Comparison of ENCODE assay signal across 16 cellular contexts in the genomic region with DNA sequence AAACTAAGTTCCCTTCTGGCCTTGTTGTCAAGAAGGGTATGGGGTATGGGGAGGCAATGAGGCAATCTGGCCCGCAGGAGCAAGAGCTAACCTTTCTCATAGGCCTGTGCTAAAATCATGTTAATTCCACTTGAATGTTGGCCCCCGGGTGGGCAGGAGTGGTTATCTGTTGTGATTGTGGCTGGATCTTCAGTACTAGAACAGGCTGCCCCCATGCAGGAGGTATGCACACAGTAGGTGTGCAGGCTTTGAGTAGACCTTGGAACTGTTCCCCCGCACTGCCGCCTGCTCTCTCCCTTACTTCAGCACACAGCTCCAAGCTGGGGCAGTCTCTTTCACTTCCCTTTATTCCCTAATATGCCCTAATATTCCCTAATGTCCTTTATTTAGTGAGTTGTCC. TPM values are rescaled to one million over a fixed set of nuclear protein-coding genes. Genes with fewer than 3 reads are reported as not detected.
DNase-seq lines count a peak whose midpoint lies in the region; ATAC-seq, FAIRE-seq and TF ChIP-seq lines count a peak whose summit lies in the region.
"Had no signal": no experiment of that assay in that cellular context is flagged by ENCODE, and none has a peak within 500 bp of the region (broad histone marks: within the 10 kb centered on the region; RNA-seq: fewer than 3 reads in every experiment).

No MANE protein-coding gene starts in this region.

- H3K36me3 ChIP-seq in RWPE2 (ENCODE audit: low read depth) (peaks cover 61% of the 10 kb centered on the region), iPS DF 6.9 (ENCODE audit: control insufficient read depth, insufficient read depth, low read length) (no peaks in the 10 kb centered on the region)
- H3K36me3 ChIP-seq in CD4-positive, alpha-beta memory T cell (ENCODE audit: insufficient read depth, low read length), result no peaks in the 10 kb centered on the region

- H3K9me3 Mint-ChIP-seq in osteocyte (ENCODE audit: unreplicated experiment), result no peaks in the 10 kb centered on the region
- no peaks in the 10 kb centered on the region for H3K9me3 Mint-ChIP-seq in natural killer cell
- no peaks in the 10 kb centered on the region for H3K9me3 Mint-ChIP-seq in CD4-positive, alpha-beta memory T cell

- WGBS in A549 (ENCODE audit: missing lambda C conversion rate), result 83% methylated on average over 4 of the region's 4 CpGs
- no CpG with 5 or more reads among the region's 4 CpGs for WGBS in iPS DF 6.9 (ENCODE audit: insufficient coverage, insufficient read length)

- DNase-seq in A549 (ENCODE audit: low read depth in 1 of 2, low spot score in 1 of 2) (no peak), RWPE2 (ENCODE audit: low spot score) (no peak), iPS DF 6.9 (ENCODE audit: low read depth, low spot score) (no peak), osteocyte (ENCODE audit: extremely low spot score, unreplicated experiment) (no peak), natural killer cell (no peak), hypothalamus (lab: John Stamatoyannopoulos, UW) (no peak)
- DNase-seq in CD4-positive, alpha-beta memory T cell, result no peak
- DNase-seq: activated gamma-delta T cell; effector CD4-positive, alpha-beta T cell; NCI-H1048; right cardiac atrium; stimulated activated CD4-positive, alpha-beta T cell treated with anti-CD3 and anti-CD28 coated beads, Interleukin-4, amount 100 ng/mL, for 24 hours had no signal

- TF ChIP-seq POLR2A in A549 (IDR thresholded peaks at IDR 0.05; ENCODE audit: low read length), result no peak

- no peak for TF ChIP-seq CTCF in A549 (IDR thresholded peaks at IDR 0.05)
- TF ChIP-seq CTCF in RWPE2 (IDR thresholded peaks at IDR 0.05; ENCODE audit: poor library complexity, severe bottlenecking), result no peak
- no peak for TF ChIP-seq CTCF in osteocyte (IDR thresholded peaks at IDR 0.05)
- TF ChIP-seq CTCF in natural killer cell (IDR thresholded peaks at IDR 0.05), result no peak

- H3K4me3 Mint-ChIP-seq in osteocyte (ENCODE audit: unreplicated experiment) (no peak overlapping the region), natural killer cell (no peak overlapping the region)
- no peak overlapping the region for H3K4me3 Mint-ChIP-seq in CD4-positive, alpha-beta memory T cell

- no peaks in the 10 kb centered on the region for H3K27me3 Mint-ChIP-seq in osteocyte (ENCODE audit: unreplicated experiment)
- H3K27me3 Mint-ChIP-seq in natural killer cell (ENCODE audit: low read depth in 2 of 2), result no peaks in the 10 kb centered on the region
- H3K27me3 Mint-ChIP-seq in CD4-positive, alpha-beta memory T cell, result no peaks in the 10 kb centered on the region

- H3K4me1 ChIP-seq in A549, result peaks cover 56% of the 10 kb centered on the region
- peaks cover 67% of the 10 kb centered on the region for H3K4me1 ChIP-seq in RWPE2 (ENCODE audit: insufficient read depth, poor library complexity, severe bottlenecking)
- peaks cover 7% of the 10 kb centered on the region for H3K4me1 ChIP-seq in iPS DF 6.9 (ENCODE audit: control insufficient read depth, insufficient read depth, low read length)
- H3K4me1 ChIP-seq in CD4-positive, alpha-beta memory T cell (ENCODE audit: insufficient read depth, low read length), result no peaks in the 10 kb centered on the region

- H3K9me3 ChIP-seq in A549 (no peaks in the 10 kb centered on the region), RWPE2 (ENCODE audit: severe bottlenecking) (no peaks in the 10 kb centered on the region), iPS DF 6.9 (ENCODE audit: control insufficient read depth, insufficient read depth, low read length) (no peaks in the 10 kb centered on the region)
- H3K9me3 ChIP-seq in CD4-positive, alpha-beta memory T cell (ENCODE audit: control insufficient read depth in 1 of 2, low read length in 2 of 2), result no peaks in the 10 kb centered on the region

- FAIRE-seq in A549 (lab: Jason Lieb, UNC), result no peak
- FAIRE-seq: A204.1, islet of Langerhans, TTC549 had no signal

- H3K4me1 Mint-ChIP-seq in osteocyte (ENCODE audit: unreplicated experiment) (peaks cover 42% of the 10 kb centered on the region), natural killer cell (no peaks in the 10 kb centered on the region)
- H3K4me1 Mint-ChIP-seq in CD4-positive, alpha-beta memory T cell, result no peaks in the 10 kb centered on the region

- peak overlapping the region; percentile 79 for H3K4me2 ChIP-seq in A549

- no peak for TF ChIP-seq EP300 in A549 (IDR thresholded peaks at IDR 0.05)

- peak overlapping the region; percentile 75 to 86 for H3K27ac ChIP-seq in A549
- H3K27ac ChIP-seq in RWPE2 (ENCODE audit: poor library complexity, severe bottlenecking), result peak overlapping the region; percentile 93
- peak overlapping the region; percentile 17 for H3K27ac ChIP-seq in iPS DF 6.9 (ENCODE audit: low read length)
- no peak overlapping the region for H3K27ac ChIP-seq in CD4-positive, alpha-beta memory T cell (ENCODE audit: low read depth, low read length)

- ATAC-seq in A549, result no peak; a peak in 1 of 6 replicates
- ATAC-seq in RWPE2 (ENCODE audit: low read depth), result no peak
- no peak for ATAC-seq in natural killer cell
- no peak for ATAC-seq in HG03108 (IDR thresholded peaks at IDR 0.05; ENCODE audit: unreplicated experiment)
- ATAC-seq: right cardiac atrium had no signal

- intact Hi-C loops in natural killer cell (cut with micrococcal nuclease), result no loop called here
- intact Hi-C loops in CD4-positive, alpha-beta memory T cell (cut with micrococcal nuclease), result no loop called here

- H3K27me3 ChIP-seq in RWPE2 (ENCODE audit: insufficient read depth, poor library complexity, severe bottlenecking), result no peaks in the 10 kb centered on the region
- H3K27me3 ChIP-seq in iPS DF 6.9 (ENCODE audit: control insufficient read depth, insufficient read depth, low read length), result no peaks in the 10 kb centered on the region
- H3K27me3 ChIP-seq in CD4-positive, alpha-beta memory T cell (ENCODE audit: insufficient read depth, low read length), result no peaks in the 10 kb centered on the region

- CTCF ChIA-PET in A549 (lab: Yijun Ruan, JAX), result interaction anchor here (0.9 to 3.1 kb wide), 6 partner anchors 9 to 333 kb away, joined by 3 to 16 read pairs (median 4); no protein-coding TSS in a partner anchor
- CTCF ChIA-PET in CD4-positive, alpha-beta memory T cell (lab: Charles Lee; ENCODE audit: partially characterized antibody), result no interaction called here

- no peak for TF ChIP-seq RAD21 in A549 (conservative IDR thresholded peaks at IDR 0.05 in 1 of 2, IDR thresholded peaks at IDR 0.05 in 1 of 2)

- no peak overlapping the region for H3K4me3 ChIP-seq in A549
- H3K4me3 ChIP-seq in RWPE2 (ENCODE audit: severe bottlenecking), result no peak overlapping the region
- no peak overlapping the region for H3K4me3 ChIP-seq in iPS DF 6.9 (ENCODE audit: low read length)
- H3K4me3 ChIP-seq in CD4-positive, alpha-beta memory T cell (ENCODE audit: low read length in 2 of 2), result no peak overlapping the region

- POLR2A ChIA-PET in A549 (lab: Yijun Ruan, JAX), result no interaction called here
- POLR2A ChIA-PET in CD4-positive, alpha-beta memory T cell (lab: Charles Lee; ENCODE audit: partially characterized antibody), result no interaction called here

- peak overlapping the region; percentile 92 for H3K27ac Mint-ChIP-seq in osteocyte (ENCODE audit: unreplicated experiment)
- no peak overlapping the region for H3K27ac Mint-ChIP-seq in natural killer cell
- peak overlapping the region in 1 of 7 donors; percentile 24 for H3K27ac Mint-ChIP-seq in CD4-positive, alpha-beta memory T cell

- H3K36me3 Mint-ChIP-seq in osteocyte (ENCODE audit: unreplicated experiment) (no peaks in the 10 kb centered on the region), natural killer cell (no peaks in the 10 kb centered on the region)
- no peaks in the 10 kb centered on the region for H3K36me3 Mint-ChIP-seq in CD4-positive, alpha-beta memory T cell

TF ChIP-seq in A549, 52 proteins besides CTCF, POLR2A, EP300 and RAD21 (continues in another document):
- TF ChIP-seq CEBPB (IDR thresholded peaks at IDR 0.05) (no peak), EHF (CRISPR knock-in tag; IDR thresholded peaks at IDR 0.05) (no peak), ZNF302 (CRISPR knock-in tag; IDR thresholded peaks at IDR 0.05) (no peak), CHD4 (IDR thresholded peaks at IDR 0.05; ENCODE audit: borderline replicate concordance) (no peak), MYC (IDR thresholded peaks at IDR 0.05; ENCODE audit: borderline replicate concordance, low read length) (no peak), JUN (IDR thresholded peaks at IDR 0.05) (no peak), PHF8 (IDR thresholded peaks at IDR 0.05; ENCODE audit: borderline replicate concordance, low read depth) (no peak), PBX3 (IDR thresholded peaks at IDR 0.05) (no peak), CBX2 (IDR thresholded peaks at IDR 0.05; ENCODE audit: borderline replicate concordance, low read depth) (no peak), RCOR1 (IDR thresholded peaks at IDR 0.05; ENCODE audit: low read depth, low read length) (no peak), TP53 (CRISPR knock-in tag; IDR thresholded peaks at IDR 0.05) (no peak)

RNA-seq across cellular contexts. Expression of gene TANGO6, which starts 52.4 kb away (rescaled TPM):
- polyA plus RNA-seq in A549 (2011; rRNA removed) (19.5 and 30.2 TPM in 2 replicates), A549 (2017; fragmentation: RNase III; extraction: RNeasy Plus Mini Kit Qiagen cat#74134 plus additional on column Dnase treatment) (8.1 to 9.2 TPM (median 8.8 TPM) in 3 replicates)
- polyA plus RNA-seq in A549 (2012; cell fraction: cytosol; rRNA removed), result 6.8 and 8.8 TPM in 2 replicates
- 9.4 and 12.5 TPM in 2 replicates for polyA plus RNA-seq in A549 (2012; cell fraction: nucleus; rRNA removed)
- 139 and 144 TPM in 2 replicates for polyA minus RNA-seq in A549 (2011; rRNA and poly(A)+ RNA removed)
- total RNA-seq in osteocyte (11.9 and 13.4 TPM in 2 replicates), natural killer cell (10 to 100 TPM; 21.2 to 27.3 (median 23.9) TPM)
- 10 to 100 TPM; 35.5 to 38.1 TPM for total RNA-seq in CD4-positive, alpha-beta memory T cell
- polyA plus RNA-seq in CD4-positive, alpha-beta memory T cell, result 10 to 100 TPM; 12.2 to 16.6 TPM

RNA-seq across cellular contexts. Expression of gene CDH1, which starts 53.9 kb away (rescaled TPM):
- 24.5 and 33.0 TPM in 2 replicates for polyA plus RNA-seq in A549 (2011; rRNA removed)
- polyA plus RNA-seq in A549 (2012; cell fraction: cytosol; rRNA removed), result 2.4 and 3.8 TPM in 2 replicates
- 5.0 and 7.5 TPM in 2 replicates for polyA plus RNA-seq in A549 (2012; cell fraction: nucleus; rRNA removed)
- 5.9 to 7.2 TPM (median 6.0 TPM) in 3 replicates for polyA plus RNA-seq in A549 (2017; fragmentation: RNase III; extraction: RNeasy Plus Mini Kit Qiagen cat#74134 plus additional on column Dnase treatment)
- 47.7 and 53.3 TPM in 2 replicates for polyA minus RNA-seq in A549 (2011; rRNA and poly(A)+ RNA removed)
- total RNA-seq in osteocyte, result 0.21 TPM in 1 of 2 replicates, not detected in the other
- under 1 TPM in 1 of 3 donors, not detected in 2; 0.50 TPM for total RNA-seq in natural killer cell
- total RNA-seq in CD4-positive, alpha-beta memory T cell, result under 1 TPM; 0.20 to 0.55 TPM
- polyA plus RNA-seq in CD4-positive, alpha-beta memory T cell, result under 1 TPM in 1 of 2 donors, not detected in 1; 0.17 TPM
- total RNA-seq: right cardiac atrium had no signal
